ENCODE assay signal across 8 cellular contexts in genomic region chr10:110269641-110270318, GRCh38. TPM values are rescaled to one million over a fixed set of nuclear protein-coding genes. Genes with fewer than 3 reads are reported as not detected.
DNase-seq lines count a peak whose midpoint lies in the region; ATAC-seq, FAIRE-seq and TF ChIP-seq lines count a peak whose summit lies in the region.

No MANE protein-coding gene starts in this region.

- H3K36me3 ChIP-seq in K562 (ENCODE audit: control insufficient read depth, insufficient read depth, low read length) (no peaks in the 10 kb centered on the region), right lobe of liver (no peaks in the 10 kb centered on the region), transverse colon (no peaks in the 10 kb centered on the region)

- H3K4me3 ChIP-seq in K562 (no peak overlapping the region), right lobe of liver (peak overlapping the region; percentile 10 to 44 (median 38)), transverse colon (peak overlapping the region in 2 of 4 donors; percentile 13 to 22)

- no peak for FAIRE-seq in K562 (lab: Jason Lieb, UNC)

- H3K79me2 ChIP-seq in K562 (ENCODE audit: control insufficient read depth, insufficient read depth, low read length), result peaks cover 18% of the 10 kb centered on the region; the same call in 2 of the 3 replicates

- no peak overlapping the region for H3K9ac ChIP-seq in K562 (ENCODE audit: insufficient read depth in 1 of 2, low read depth in 2 of 2, low read length in 2 of 2)

- POLR2A ChIA-PET in K562 (lab: Yijun Ruan, JAX), result no interaction called here

- CTCF ChIA-PET in K562 (lab: Yijun Ruan, JAX; ENCODE audit: low intra/inter-chr PET ratio), result interaction anchor here (0.6 kb wide), 1 partner anchor 886 kb away, joined by 3 read pairs; no protein-coding TSS in a partner anchor

- peaks cover 0 to 11% of the 10 kb centered on the region in 2 experiments; a peak in 3 of 5 replicates for H3K4me1 ChIP-seq in K562 (replicated peaks in 1 of 2; ENCODE audit: control insufficient read depth in 2 of 2, insufficient read depth in 2 of 2, low read length in 2 of 2)
- H3K4me1 ChIP-seq in right lobe of liver, result peaks cover 0 to 23% (median 11%) of the 10 kb centered on the region in 4 donors
- peaks cover 12 to 42% (median 29%) of the 10 kb centered on the region in 4 donors for H3K4me1 ChIP-seq in transverse colon

- intact Hi-C loops in K562 (cut with micrococcal nuclease), result no loop called here
- intact Hi-C loops in right lobe of liver (cut with DNase I), result loop anchor here in 1 of 2 donors (10.0 kb wide), 2 partner anchors 45 to 125 kb away; no protein-coding TSS in a partner anchor
- intact Hi-C loops in transverse colon (cut with DNase I; ENCODE audit: low total_unique reads), result loop anchor here (5.0 kb wide), 1 partner anchor 42 kb away; no protein-coding TSS in a partner anchor

- TF ChIP-seq RAD21 in K562 (CRISPR knock-in tag; conservative IDR thresholded peaks at IDR 0.05 in 1 of 2, IDR thresholded peaks at IDR 0.05 in 1 of 2), result no peak

- H3K27ac ChIP-seq in K562 (ENCODE audit: extremely low read depth, low read depth, low read length) (no peak overlapping the region), right lobe of liver (peak overlapping the region; percentile 80 to 90 (median 87)), transverse colon (peak overlapping the region; percentile 54 to 80 (median 76))

- TF ChIP-seq CTCF in K562 (IDR thresholded peaks at IDR 0.05 in 2 of 3, conservative IDR thresholded peaks at IDR 0.05 in 1 of 3; ENCODE audit: insufficient read depth in 2 of 3, low read depth in 1 of 3, low read length in 3 of 3), result no peak
- no peak for TF ChIP-seq CTCF in right lobe of liver (IDR thresholded peaks at IDR 0.05)
- no peak for TF ChIP-seq CTCF in transverse colon (IDR thresholded peaks at IDR 0.05)

- no peaks in the 10 kb centered on the region for H3K9me3 ChIP-seq in K562 (replicated peaks; ENCODE audit: control insufficient read depth, insufficient read depth, low read depth, low read length)
- H3K9me3 ChIP-seq in right lobe of liver, result no peaks in the 10 kb centered on the region
- no peaks in the 10 kb centered on the region for H3K9me3 ChIP-seq in transverse colon

- in situ Hi-C loops in K562 (cut with MboI) (loop anchor here (10.0 kb wide), 1 partner anchor 385 kb away; no protein-coding TSS in a partner anchor), transverse colon (cut with MboI; ENCODE audit: low pct_ligation_motif_present in 1 of 4, low pct_unique_long_range_greater_than_20kb in 1 of 4, low sequenced_read_pairs in 3 of 4) (no loop called here)

- no peak overlapping the region for H3K4me2 ChIP-seq in K562 (ENCODE audit: insufficient read depth, low read length)

- DNase-seq in K562 (ENCODE audit: extremely low read depth in 1 of 4, low spot score in 3 of 4) (no peak), right lobe of liver (peak in 1 of 3 donors; percentile 75), transverse colon (peak; percentile 17), germinal center (ENCODE audit: low spot score) (no peak), NCI-H345 treated with DMSO at 0.1 percent for 48 hours (lab: John Stamatoyannopoulos, UW; ENCODE audit: unreplicated experiment) (no peak), SW 1271 (lab: John Stamatoyannopoulos, UW) (no peak)

- H3K27me3 ChIP-seq in K562 (ENCODE audit: control insufficient read depth in 2 of 2, insufficient read depth in 2 of 2, low read length in 2 of 2), result no peaks in the 10 kb centered on the region
- no peaks in the 10 kb centered on the region for H3K27me3 ChIP-seq in right lobe of liver
- no peaks in the 10 kb centered on the region for H3K27me3 ChIP-seq in transverse colon

- H4K20me1 ChIP-seq in K562 (replicated peaks; ENCODE audit: control insufficient read depth, insufficient read depth, low read length), result no peaks in the 10 kb centered on the region

- TF ChIP-seq EP300 in K562 (IDR thresholded peaks at IDR 0.05; ENCODE audit: low read length), result no peak
- no peak for TF ChIP-seq EP300 in transverse colon (IDR thresholded peaks at IDR 0.05; ENCODE audit: low read depth)

- 50% methylated on average over 3 of the region's 3 CpGs for WGBS in K562 (ENCODE audit: insufficient coverage, low coverage, missing lambda C conversion rate)
- WGBS in right lobe of liver (ENCODE audit: insufficient coverage, low coverage, low lambda C conversion rate, missing lambda C conversion rate), result 3% methylated on average over 3 of the region's 3 CpGs
- WGBS in transverse colon (ENCODE audit: low coverage in 1 of 2), 2 donors, result 22 to 49% methylated on average over 3 of the region's 3 CpGs

- H2AFZ ChIP-seq in K562 (ENCODE audit: low read depth, low read length), result no peak overlapping the region

- no TSS peak for BruUV-seq in K562 (replicated peaks; lab: Mats Ljungman, UMichigan)

- ATAC-seq in GM18868 (IDR thresholded peaks at IDR 0.05; ENCODE audit: unreplicated experiment) (peak; percentile 72), HG03378 (IDR thresholded peaks at IDR 0.05; ENCODE audit: unreplicated experiment) (peak; percentile 68), K562 (no peak), right lobe of liver (peak; percentile 92 to 96 (median 95))

- H3K9me1 ChIP-seq in K562 (ENCODE audit: control insufficient read depth, insufficient read depth, low read length), result no peaks in the 10 kb centered on the region

- no peak for TF ChIP-seq POLR2A in K562 (conservative IDR thresholded peaks at IDR 0.05)
- peak; percentile 52 for TF ChIP-seq POLR2A in right lobe of liver (IDR thresholded peaks at IDR 0.05)
- no peak for TF ChIP-seq POLR2A in transverse colon (IDR thresholded peaks at IDR 0.05)

TF ChIP-seq in K562, 482 proteins besides CTCF, POLR2A, EP300 and RAD21 (continues in another document):
- TF ChIP-seq, protein P1, sequence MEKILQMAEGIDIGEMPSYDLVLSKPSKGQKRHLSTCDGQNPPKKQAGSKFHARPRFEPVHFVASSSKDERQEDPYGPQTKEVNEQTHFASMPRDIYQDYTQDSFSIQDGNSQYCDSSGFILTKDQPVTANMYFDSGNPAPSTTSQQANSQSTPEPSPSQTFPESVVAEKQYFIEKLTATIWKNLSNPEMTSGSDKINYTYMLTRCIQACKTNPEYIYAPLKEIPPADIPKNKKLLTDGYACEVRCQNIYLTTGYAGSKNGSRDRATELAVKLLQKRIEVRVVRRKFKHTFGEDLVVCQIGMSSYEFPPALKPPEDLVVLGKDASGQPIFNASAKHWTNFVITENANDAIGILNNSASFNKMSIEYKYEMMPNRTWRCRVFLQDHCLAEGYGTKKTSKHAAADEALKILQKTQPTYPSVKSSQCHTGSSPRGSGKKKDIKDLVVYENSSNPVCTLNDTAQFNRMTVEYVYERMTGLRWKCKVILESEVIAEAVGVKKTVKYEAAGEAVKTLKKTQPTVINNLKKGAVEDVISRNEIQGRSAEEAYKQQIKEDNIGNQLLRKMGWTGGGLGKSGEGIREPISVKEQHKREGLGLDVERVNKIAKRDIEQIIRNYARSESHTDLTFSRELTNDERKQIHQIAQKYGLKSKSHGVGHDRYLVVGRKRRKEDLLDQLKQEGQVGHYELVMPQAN (IDR thresholded peaks at IDR 0.05; ENCODE audit: borderline replicate concordance), result no peak
- TF ChIP-seq PHTF2 (CRISPR knock-in tag; IDR thresholded peaks at IDR 0.05), result no peak
- no peak for TF ChIP-seq JUN (IDR thresholded peaks at IDR 0.05; ENCODE audit: borderline replicate concordance, low read depth, low read length)
- TF ChIP-seq JUN (CRISPR knock-in tag; IDR thresholded peaks at IDR 0.05; ENCODE audit: borderline replicate concordance), result no peak
- peak; percentile 62 for TF ChIP-seq NFIC (IDR thresholded peaks at IDR 0.05)
- no peak for TF ChIP-seq ZBTB11 (CRISPR knock-in tag; IDR thresholded peaks at IDR 0.05)

RNA-seq across cellular contexts. Expression of gene SMNDC1, which starts 34.9 kb away (rescaled TPM):
- total RNA-seq in K562 (2011; cell fraction: chromatin; rRNA removed; ENCODE audit: low replicate concordance), result 9.7 and 38.1 TPM in 2 replicates
- 5.0 and 6.8 TPM in 2 replicates for total RNA-seq in K562 (2011; cell fraction: nucleolus; rRNA removed)
- 15.5 and 22.4 TPM in 2 replicates for total RNA-seq in K562 (2011; cell fraction: nucleoplasm; rRNA removed)
- 3.6 and 6.8 TPM in 2 replicates for total RNA-seq in K562 (2014; rRNA removed)
- 12.3 and 13.9 TPM in 2 replicates for total RNA-seq in K562 (2014; rRNA removed; fragmentation: Illumina TruSeq; extraction: Trizol)
- total RNA-seq in K562 (2015; rRNA removed; fragmentation: Illumina TruSeq; extraction: Trizol), result 11.7 and 11.9 TPM in 2 replicates
- total RNA-seq in K562 (2021), result 28.1 and 35.8 TPM in 2 replicates
- polyA plus RNA-seq in K562 (2011; rRNA removed), result 10.9 and 15.7 TPM in 2 replicates
- polyA plus RNA-seq in K562 (2011; cell fraction: cytosol; rRNA removed), result 2.4 and 4.8 TPM in 2 replicates
- polyA plus RNA-seq in K562 (2011; cell fraction: nucleus; rRNA removed), result 5.4 and 8.3 TPM in 2 replicates
- 15.3 and 17.9 TPM in 2 replicates for polyA plus RNA-seq in K562 (2012)
- polyA plus RNA-seq in K562 (2014; fragmentation: Illumina TruSeq; extraction: Trizol), result 24.1 and 30.1 TPM in 2 replicates
- 1 to 10 TPM; 9.2 to 9.9 TPM for polyA plus RNA-seq in K562 (2014; fragmentation: Nextera tagmentation; extraction: Ambion mirVana)
- polyA plus RNA-seq in K562 (2014; rRNA removed), result 17.4 and 19.5 TPM in 2 replicates
- polyA minus RNA-seq in K562 (2011; rRNA and poly(A)+ RNA removed), result 11.9 and 19.0 TPM in 2 replicates
- polyA minus RNA-seq in K562 (2011; cell fraction: cytosol; rRNA and poly(A)+ RNA removed), result 10.0 and 14.2 TPM in 2 replicates
- 13.2 and 30.7 TPM in 2 replicates for polyA minus RNA-seq in K562 (2011; cell fraction: nucleus; rRNA and poly(A)+ RNA removed)
- 10 to 100 TPM in 2 of 6 experiments, 1 to 10 TPM in 4; 5.1 to 13.3 (median 9.1) TPM for total RNA-seq in right lobe of liver
- 10 to 100 TPM in 1 of 4 donors, 1 to 10 TPM in 3; 3.6 to 15.7 (median 8.9) TPM for total RNA-seq in transverse colon
